ENCODE assay signal across 20 cellular contexts in the genomic region with DNA sequence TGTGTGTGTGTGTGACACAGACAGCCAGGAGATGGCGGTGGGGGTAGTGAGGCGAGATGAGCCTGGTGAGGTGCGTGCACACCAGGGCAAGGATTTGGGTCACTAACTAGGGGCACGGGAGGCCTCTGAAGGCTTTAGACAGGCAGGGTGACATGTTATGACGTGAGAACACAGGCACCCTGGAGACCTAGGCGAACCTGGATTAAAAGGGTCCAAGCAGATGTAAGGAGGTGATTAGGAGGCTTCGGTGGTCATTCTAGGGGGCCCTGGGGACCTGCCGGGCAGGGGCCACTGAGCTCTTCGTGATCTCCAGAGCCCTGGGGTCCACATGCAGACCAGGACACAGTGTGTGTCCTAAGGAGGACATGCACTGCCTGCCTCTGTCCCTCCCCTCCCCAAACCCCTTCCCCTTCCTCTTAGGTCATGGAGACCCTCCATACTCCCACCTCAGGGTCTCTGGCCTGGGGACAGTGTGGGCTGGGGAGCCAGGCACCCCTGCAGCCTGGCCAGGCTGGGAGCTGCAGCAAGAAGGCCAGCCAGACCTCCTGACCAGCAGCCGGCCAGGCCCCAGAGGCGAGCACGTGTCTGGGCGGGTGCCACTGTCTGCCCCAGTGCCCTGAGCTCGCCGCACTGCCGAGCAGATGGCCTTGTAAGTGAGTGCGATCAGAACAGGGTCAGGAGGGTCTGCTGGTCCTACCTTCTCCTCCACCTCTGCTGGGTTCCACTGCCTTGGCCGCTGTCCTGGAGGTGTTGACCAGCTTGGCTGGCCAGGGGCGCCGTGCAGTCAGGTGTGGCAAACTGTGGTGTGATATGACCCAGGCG. TPM values are rescaled to one million over a fixed set of nuclear protein-coding genes. Genes with fewer than 3 reads are reported as not detected.
"Had no signal": no experiment of that assay in that cellular context is flagged by ENCODE, and none has a peak within 500 bp of the region (broad histone marks: within the 10 kb centered on the region; RNA-seq: fewer than 3 reads in every experiment).

No MANE protein-coding gene starts in this region.

- H3K27ac Mint-ChIP-seq: activated CD4-positive, alpha-beta T cell treated with anti-CD3 and anti-CD28 coated beads, Interleukin-2, amount 10 ng/mL, durations not matched to agents 7 days and 5 days; dendritic cell treated with granulocyte-macrophage colony-stimulating factor and Interleukin-4, amounts not matched to agents 40 ng/mL and 50 ng/mL, for 4 days; effector memory CD8-positive, alpha-beta T cell; T-helper 17 cell had no signal

- H3K36me3 ChIP-seq: adrenal gland, prostate gland, right lobe of liver, thoracic aorta, uterus had no signal

- H3K4me3 Mint-ChIP-seq: activated CD4-positive, alpha-beta T cell treated with anti-CD3 and anti-CD28 coated beads, Interleukin-2, amount 10 ng/mL, durations not matched to agents 7 days and 5 days; dendritic cell treated with granulocyte-macrophage colony-stimulating factor and Interleukin-4, amounts not matched to agents 40 ng/mL and 50 ng/mL, for 4 days; effector memory CD8-positive, alpha-beta T cell; stimulated activated naive CD8-positive, alpha-beta T cell treated with anti-CD3 and anti-CD28 coated beads, Interleukin-15, amount 100 ng/mL, for 72 hours; T-helper 17 cell had no signal

- H3K9me3 ChIP-seq: adrenal gland, prostate gland, right lobe of liver, uterus had no signal

- H3K4me1 Mint-ChIP-seq: activated CD4-positive, alpha-beta T cell treated with anti-CD3 and anti-CD28 coated beads, Interleukin-2, amount 10 ng/mL, durations not matched to agents 7 days and 5 days; stimulated activated naive CD8-positive, alpha-beta T cell treated with anti-CD3 and anti-CD28 coated beads, Interleukin-15, amount 100 ng/mL, for 72 hours; T-helper 17 cell had no signal

- H3K79me2 ChIP-seq: hepatocyte had no signal

- H3K4me3 ChIP-seq: adrenal gland, hepatocyte, prostate gland, right lobe of liver, thoracic aorta, uterus had no signal

- DNase-seq: activated CD4-positive, alpha-beta T cell treated with anti-CD3 and anti-CD28 coated beads, Interleukin-2, amount 10 ng/mL, durations not matched to agents 7 days and 5 days; activated CD4-positive, CD25-positive, alpha-beta regulatory T cell; activated CD8-positive, alpha-beta memory T cell treated with anti-CD3 and anti-CD28 coated beads for 24 hours; activated naive CD4-positive, alpha-beta T cell treated with anti-CD3 and anti-CD28 coated beads, Interleukin-2, amount 50 U/mL, for 16 hours; central memory CD4-positive, alpha-beta T cell; effector memory CD8-positive, alpha-beta T cell; kidney glomerular epithelial cell; right lobe of liver; stimulated activated CD4-positive, alpha-beta T cell treated with anti-CD3 and anti-CD28 coated beads, Interleukin-4, amount 100 ng/mL, for 1 hour; stimulated activated CD8-positive, alpha-beta memory T cell treated with anti-CD3 and anti-CD28 coated beads, Interleukin-4, amount 100 ng/mL, for 48 hours; stimulated activated naive CD8-positive, alpha-beta T cell treated with anti-CD3 and anti-CD28 coated beads, Interleukin-15, amount 100 ng/mL, for 72 hours; T-helper 17 cell; uterus had no signal

- H2AFZ ChIP-seq: hepatocyte had no signal

- H3K9me3 Mint-ChIP-seq: activated CD4-positive, alpha-beta T cell treated with anti-CD3 and anti-CD28 coated beads, Interleukin-2, amount 10 ng/mL, durations not matched to agents 7 days and 5 days; dendritic cell treated with granulocyte-macrophage colony-stimulating factor and Interleukin-4, amounts not matched to agents 40 ng/mL and 50 ng/mL, for 4 days; effector memory CD8-positive, alpha-beta T cell; stimulated activated naive CD8-positive, alpha-beta T cell treated with anti-CD3 and anti-CD28 coated beads, Interleukin-15, amount 100 ng/mL, for 72 hours had no signal

- H3K4me1 ChIP-seq: adrenal gland, prostate gland, right lobe of liver, uterus had no signal

- ATAC-seq: effector memory CD8-positive, alpha-beta T cell; stimulated activated naive CD8-positive, alpha-beta T cell treated with anti-CD3 and anti-CD28 coated beads, Interleukin-15, amount 100 ng/mL, for 72 hours; T-helper 17 cell had no signal

- H3K27me3 ChIP-seq: hepatocyte, right lobe of liver, uterus had no signal

- H3K27ac ChIP-seq: adrenal gland, hepatocyte, prostate gland, right lobe of liver, thoracic aorta, uterus had no signal

- H3K4me2 ChIP-seq: hepatocyte had no signal

RNA-seq across cellular contexts. Expression of a gene that starts 40.2 kb away (rescaled TPM):
- total RNA-seq: activated CD4-positive, alpha-beta T cell treated with anti-CD3 and anti-CD28 coated beads, Interleukin-2, amount 10 ng/mL, durations not matched to agents 7 days and 5 days; epithelial cell of proximal tubule; hepatocyte; lower leg skin; prostate gland; right lobe of liver; T-helper 17 cell; thoracic aorta; uterus had no signal
